17 cellular contexts compared by ENCODE assay signal in genomic region chr17:74006366-74006765, GRCh38.
"Had no signal": no experiment of that assay in that cellular context is flagged by ENCODE, and none has a peak within 500 bp of the region (broad histone marks: within the 10 kb centered on the region; RNA-seq: fewer than 3 reads in every experiment).

No MANE protein-coding gene starts in this region.

- H3K27me3 ChIP-seq: right lobe of liver, upper lobe of left lung had no signal

- DNase-seq: effector CD4-positive, alpha-beta T cell; gastrocnemius medialis; head of caudate nucleus; left ventricle myocardium superior; lower lobe of right lung; naive thymus-derived CD8-positive, alpha-beta T cell; nephron progenitor cell; pancreas; right lobe of liver; small intestine; stimulated activated CD4-positive, alpha-beta T cell treated with anti-CD3 and anti-CD28 coated beads, Interleukin-15, amount 100 ng/mL, for 24 hours; stimulated activated CD4-positive, alpha-beta T cell treated with anti-CD3 and anti-CD28 coated beads, Interleukin-2, amount 100 ng/mL, for 48 hours; stimulated activated naive B cell treated with anti-CD40 and anti-IgM and Interleukin-4, amounts not matched to agents 10 μg/mL and 1 μg/mL and 100 μg/mL, for 72 hours; upper lobe of left lung had no signal

- H3K4me1 ChIP-seq: gastrocnemius medialis, lower lobe of right lung, pancreas, right lobe of liver, tibial nerve, upper lobe of left lung had no signal

- H3K4me3 ChIP-seq: dorsolateral prefrontal cortex, gastrocnemius medialis, lower lobe of right lung, pancreas, right lobe of liver, thoracic aorta, tibial nerve, upper lobe of left lung had no signal

- H3K36me3 ChIP-seq: gastrocnemius medialis, lower lobe of right lung, pancreas, right lobe of liver, thoracic aorta, tibial nerve, upper lobe of left lung had no signal

- H3K9me3 ChIP-seq: gastrocnemius medialis, lower lobe of right lung, pancreas, right lobe of liver, thoracic aorta, tibial nerve, upper lobe of left lung had no signal

- H3K27ac ChIP-seq: dorsolateral prefrontal cortex, gastrocnemius medialis, lower lobe of right lung, pancreas, right lobe of liver, thoracic aorta, tibial nerve, upper lobe of left lung had no signal
